Comparison of ENCODE assay signal across 17 cellular contexts in genomic region chr10:115209133-115209532, GRCh38.
DNase-seq lines count a peak whose midpoint lies in the region; ATAC-seq and TF ChIP-seq lines count a peak whose summit lies in the region.
"Had no signal": no experiment of that assay in that cellular context is flagged by ENCODE, and none has a peak within 500 bp of the region (broad histone marks: within the 10 kb centered on the region; RNA-seq: fewer than 3 reads in every experiment).

No MANE protein-coding gene starts in this region.

- H3K4ac ChIP-seq in mesenchymal stem cell (ENCODE audit: low read depth in 1 of 2, low read length in 2 of 2) = no peak overlapping the region

- no peak overlapping the region for H3K14ac ChIP-seq in mesenchymal stem cell (ENCODE audit: low read length in 2 of 2)

- no peak overlapping the region for H3K4me2 ChIP-seq in mesenchymal stem cell (ENCODE audit: low read length, poor library complexity, severe bottlenecking)

- peaks cover 2% of the 10 kb centered on the region for H3K79me1 ChIP-seq in mesenchymal stem cell (replicated peaks; ENCODE audit: low read length, poor library complexity, severe bottlenecking)

- no peaks in the 10 kb centered on the region for H3K4me1 ChIP-seq in mesenchymal stem cell (ENCODE audit: control insufficient read depth, insufficient read depth, low read depth, low read length)
- no peaks in the 10 kb centered on the region for H3K4me1 ChIP-seq in right cardiac atrium (ENCODE audit: control insufficient read depth, insufficient read depth, low read length)
- H3K4me1 ChIP-seq: HAP-1, left lung, spleen, vagina had no signal

- no peak overlapping the region for H3K23ac ChIP-seq in mesenchymal stem cell (ENCODE audit: low read length in 2 of 2)

- no peak overlapping the region for H4K8ac ChIP-seq in mesenchymal stem cell (ENCODE audit: low read length)

- H3K27me3 ChIP-seq in mesenchymal stem cell (ENCODE audit: control insufficient read depth in 1 of 2, insufficient read depth in 1 of 2, low read length in 2 of 2) (no peaks in the 10 kb centered on the region), right cardiac atrium (ENCODE audit: control insufficient read depth, insufficient read depth) (no peaks in the 10 kb centered on the region)
- H3K27me3 ChIP-seq: cardiac muscle cell, left lung, spleen, vagina had no signal

- H2AK5ac ChIP-seq in mesenchymal stem cell (ENCODE audit: low read length, severe bottlenecking) = no peak overlapping the region

- no CpG with 5 or more reads among the region's 1 CpG for WGBS in mesenchymal stem cell
- 80% methylated on average over 1 of the region's 1 CpG for WGBS in right cardiac atrium

- H2BK15ac ChIP-seq in mesenchymal stem cell (ENCODE audit: low read depth, poor library complexity, severe bottlenecking) = no peak overlapping the region

- H3K9me3 ChIP-seq in mesenchymal stem cell (ENCODE audit: control insufficient read depth, low read length) (no peaks in the 10 kb centered on the region), right cardiac atrium (ENCODE audit: control insufficient read depth, low read length) (no peaks in the 10 kb centered on the region)
- H3K9me3 ChIP-seq: HAP-1, left lung, vagina had no signal

- no peak overlapping the region for H2BK5ac ChIP-seq in mesenchymal stem cell (ENCODE audit: low read depth, low read length, poor library complexity, severe bottlenecking)

- H3K4me3 ChIP-seq in mesenchymal stem cell (ENCODE audit: insufficient read depth in 1 of 2, low read depth in 1 of 2, low read length in 2 of 2) (no peak overlapping the region), right cardiac atrium (ENCODE audit: low read length) (no peak overlapping the region)
- H3K4me3 ChIP-seq: cardiac muscle cell, HAP-1, left lung, spleen, vagina had no signal

- H3K9ac ChIP-seq in mesenchymal stem cell (ENCODE audit: low read length) = no peak overlapping the region

- ATAC-seq in GM18861 (IDR thresholded peaks at IDR 0.05; ENCODE audit: unreplicated experiment) (peak; percentile 63), GM21825 (IDR thresholded peaks at IDR 0.05; ENCODE audit: unreplicated experiment) (peak; percentile 49), HG03378 (IDR thresholded peaks at IDR 0.05; ENCODE audit: unreplicated experiment) (peak; percentile 90), right cardiac atrium (no peak)
- ATAC-seq: left lung; stimulated activated naive CD8-positive, alpha-beta T cell treated with anti-CD3 and anti-CD28 coated beads, Interleukin-15, Interleukin-2, amounts not matched to agents 100 U/mL and 50 U/mL, for 24 hours; T-helper 17 cell had no signal

- DNase-seq in mesenchymal stem cell (peak; percentile 40), occipital lobe (lab: John Stamatoyannopoulos, UW) (no peak), GM10266 (ENCODE audit: extremely low spot score) (no peak), right cardiac atrium (no peak)
- DNase-seq: DMS 273 treated with DMSO at 0.1 percent for 48 hours; effector CD4-positive, alpha-beta T cell; left lung; NCI-H2081; spleen; stimulated activated naive CD8-positive, alpha-beta T cell treated with anti-CD3 and anti-CD28 coated beads, Interleukin-15, Interleukin-2, amounts not matched to agents 100 U/mL and 50 U/mL, for 24 hours; T-helper 17 cell had no signal

- intact Hi-C loops in right cardiac atrium (cut with DNase I) = no loop called here

- H3K27ac ChIP-seq in mesenchymal stem cell (ENCODE audit: low read length, poor library complexity, severe bottlenecking) (no peak overlapping the region), right cardiac atrium (ENCODE audit: low read length) (no peak overlapping the region)
- H3K27ac ChIP-seq: cardiac muscle cell, left lung, spleen, vagina had no signal

- H2AFZ ChIP-seq in mesenchymal stem cell (ENCODE audit: low read depth, low read length) = no peak overlapping the region

- H4K91ac ChIP-seq in mesenchymal stem cell (ENCODE audit: low read length) = no peak overlapping the region

- H2BK120ac ChIP-seq in mesenchymal stem cell (ENCODE audit: low read depth, low read length) = no peak overlapping the region

- no peak overlapping the region for H2BK12ac ChIP-seq in mesenchymal stem cell (ENCODE audit: low read length in 2 of 2)

- TF ChIP-seq CTCF in GM10266 (IDR thresholded peaks at IDR 0.05; ENCODE audit: control insufficient read depth, insufficient read depth, low read depth, missing control alignments) = no peak

- no peak overlapping the region for H3K18ac ChIP-seq in mesenchymal stem cell (ENCODE audit: low read depth in 1 of 2, low read length in 2 of 2)

- H3K36me3 ChIP-seq in mesenchymal stem cell (ENCODE audit: control insufficient read depth in 1 of 2, insufficient read depth in 2 of 2, low read depth in 1 of 2, low read length in 2 of 2) = no peaks in the 10 kb centered on the region
- H3K36me3 ChIP-seq: cardiac muscle cell, HAP-1, left lung, spleen, vagina had no signal

Comparison
In these comparisons a context has a peak if more than half of its experiments do, and no peak if none do; other contexts are left out.
1. ATAC-seq: peak in GM18861 (single experiment), GM21825 (single experiment) and HG03378 (single experiment); none in right cardiac atrium (0 of 2).